In the genomic region with DNA sequence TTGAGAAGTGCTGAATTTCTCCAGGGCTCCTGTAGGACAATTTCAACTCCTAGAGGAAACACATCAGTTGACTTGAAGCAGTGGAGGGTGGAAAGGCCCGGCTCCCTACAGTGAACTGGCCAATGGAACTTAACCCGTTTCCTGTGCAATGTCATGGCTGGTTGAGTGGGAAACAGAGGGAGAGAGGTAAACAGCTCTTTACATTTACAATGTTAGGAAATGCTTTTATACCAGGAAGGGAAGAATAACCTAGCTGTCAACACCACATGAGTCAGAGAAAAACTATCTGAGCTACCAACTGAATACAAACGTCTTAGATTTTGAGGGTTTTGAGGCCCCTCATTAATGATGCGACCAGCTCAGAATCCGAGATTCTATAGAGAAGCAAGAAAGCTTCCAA, we compare ENCODE assay signal across 22 cellular contexts. TPM values are rescaled to one million over a fixed set of nuclear protein-coding genes. Genes with fewer than 3 reads are reported as not detected.
DNase-seq lines count a peak whose midpoint lies in the region; ATAC-seq, FAIRE-seq and TF ChIP-seq lines count a peak whose summit lies in the region.
"Had no signal": no experiment of that assay in that cellular context is flagged by ENCODE, and none has a peak within 500 bp of the region (broad histone marks: within the 10 kb centered on the region; RNA-seq: fewer than 3 reads in every experiment).

No MANE protein-coding gene starts in this region.

- peak; percentile 74 for FAIRE-seq in HTR-8/SVneo (lab: Jason Lieb, UNC)
- FAIRE-seq: endometrium, frontal cortex, GM12891, K562, small intestine had no signal

- no peak for TF ChIP-seq CTCF in stomach (IDR thresholded peaks at IDR 0.05)

- peak overlapping the region; percentile 23 for H3K4me2 ChIP-seq in BLaER1

- H4K20me1 ChIP-seq in BLaER1 = no peaks in the 10 kb centered on the region

- ATAC-seq in HG03139 (IDR thresholded peaks at IDR 0.05; ENCODE audit: unreplicated experiment) (no peak), GM19351 (IDR thresholded peaks at IDR 0.05; ENCODE audit: unreplicated experiment) (no peak)
- ATAC-seq: K562 had no signal

- H3K36me3 ChIP-seq in BLaER1 (peaks cover 84% of the 10 kb centered on the region), stomach (peaks cover 2 to 77% (median 60%) of the 10 kb centered on the region in 4 donors)

- intact Hi-C loops in stomach (cut with DNase I; ENCODE audit: low total_unique reads) = no loop called here

- TF ChIP-seq EP300 in stomach (IDR thresholded peaks at IDR 0.05) = no peak

- TF ChIP-seq POLR2A in stomach (IDR thresholded peaks at IDR 0.05) = no peak

- H3K4me3 ChIP-seq in BLaER1 = no peak overlapping the region
- H3K4me3 ChIP-seq in stomach = no peak overlapping the region
- H3K4me3 ChIP-seq: K562, testis had no signal

- H3K27ac ChIP-seq in BLaER1 = no peak overlapping the region
- H3K27ac ChIP-seq in stomach = no peak overlapping the region

- whole genome bisulfite sequencing in stomach, 5 donors = 86 to 94% (median 89%) methylated on average over 5 of the region's 5 CpGs

- H3K9me3 ChIP-seq in BLaER1 (no peaks in the 10 kb centered on the region), stomach (no peaks in the 10 kb centered on the region)
- H3K9me3 ChIP-seq: testis had no signal

- H3K27me3 ChIP-seq in BLaER1 (no peaks in the 10 kb centered on the region), stomach (no peaks in the 10 kb centered on the region)
- H3K27me3 ChIP-seq: testis had no signal

- H3K4me1 ChIP-seq in BLaER1 (peaks cover 19% of the 10 kb centered on the region), stomach (no peaks in the 10 kb centered on the region)

- no peak overlapping the region for H3K9ac ChIP-seq in BLaER1

- DNase-seq in HTR-8/SVneo (ENCODE audit: insufficient read length, low spot score) (peak; percentile 42), amniotic epithelial cell (ENCODE audit: low read depth) (peak; percentile 64), kidney tubule cell (ENCODE audit: low spot score) (peak; percentile 36), stomach (no peak)
- DNase-seq in activated CD4-positive, alpha-beta T cell treated with anti-CD3 and anti-CD28 coated beads, Interleukin-2, amount 50 U/mL, for 48 hours = no peak
- DNase-seq: activated CD4-positive, alpha-beta T cell treated with anti-CD3 and anti-CD28 coated beads for 48 hours; GDM1; NCI-H2081; NCI-H524 treated with DMSO at 0.1 percent for 48 hours; OCI-M1; posterior cingulate gyrus; small intestine; stimulated activated CD4-positive, alpha-beta T cell treated with anti-CD3 and anti-CD28 coated beads, Interleukin-4, amount 100 ng/mL, for 4 hours; stimulated activated CD8-positive, alpha-beta memory T cell treated with anti-CD3 and anti-CD28 coated beads, Interleukin-4, amount 100 ng/mL, for 48 hours; testis had no signal

RNA-seq across cellular contexts. Expression of a gene that starts 36.7 kb away (rescaled TPM):
- 10 to 100 TPM in 4 of 5 donors, 1 to 10 TPM in 1; 5.2 to 63.6 (median 39.4) TPM for total RNA-seq in stomach
- polyA plus RNA-seq in stomach = 10 to 100 TPM; 16.0 to 20.7 (median 17.1) TPM

RNA-seq across cellular contexts. Expression of a gene that starts 48.5 kb away (rescaled TPM):
- 10 to 100 TPM in 2 of 5 donors, 1 to 10 TPM in 3; 1.3 to 28.0 (median 4.0) TPM for total RNA-seq in stomach
- polyA plus RNA-seq in stomach = 1 to 10 TPM; 3.0 to 6.9 (median 3.5) TPM

RNA-seq across cellular contexts. Expression of a gene that starts 48.8 kb away (rescaled TPM):
- total RNA-seq in stomach = 10 to 100 TPM; 16.0 to 35.6 (median 19.7) TPM
- 10 to 100 TPM; 15.9 to 48.2 (median 16.8) TPM for polyA plus RNA-seq in stomach

RNA-seq across cellular contexts. Expression of a gene that starts 50.9 kb away (rescaled TPM):
- under 1 TPM in 1 of 5 donors, not detected in 4; 0.55 TPM for total RNA-seq in stomach
- polyA plus RNA-seq in stomach = under 1 TPM in 1 of 3 donors, not detected in 2; 0.10 TPM
- total RNA-seq: K562 had no signal
- polyA plus RNA-seq: K562 had no signal

Comparison
In these comparisons a context has a peak if more than half of its experiments do, and no peak if none do; other contexts are left out.
1. DNase-seq: peak in HTR-8/SVneo (single experiment), amniotic epithelial cell (single experiment) and kidney tubule cell (single experiment); none in activated CD4-positive, alpha-beta T cell treated with anti-CD3 and anti-CD28 coated beads, Interleukin-2, amount 50 U/mL, for 48 hours (0 of 2) and stomach (single experiment).